8 cellular contexts compared by ENCODE assay signal in genomic region chr2:33476100-33476792, GRCh38. TPM values are rescaled to one million over a fixed set of nuclear protein-coding genes. Genes with fewer than 3 reads are reported as not detected.
DNase-seq lines count a peak whose midpoint lies in the region; ATAC-seq and TF ChIP-seq lines count a peak whose summit lies in the region.

TSS of gene RASGRP3 (plus strand) at chr2:33476649. CDS start at chr2:33515137, 38,488 bp downstream.

- TF ChIP-seq CTCF in SU-DHL-6 (IDR thresholded peaks at IDR 0.05; ENCODE audit: insufficient read depth, low read length, poor library complexity, severe bottlenecking), result no peak
- TF ChIP-seq CTCF in cardiac muscle cell (IDR thresholded peaks at IDR 0.05; ENCODE audit: low read depth, low read length), result no peak
- no peak for TF ChIP-seq CTCF in parathyroid adenoma (IDR thresholded peaks at IDR 0.05)
- TF ChIP-seq CTCF in tibial artery (IDR thresholded peaks at IDR 0.05), result no peak

- DNase-seq in ELR (ENCODE audit: low read depth), result peak; percentile 78
- DNase-seq in activated naive CD8-positive, alpha-beta T cell treated with anti-CD3 and anti-CD28 coated beads, Interleukin-2, amount 50 U/mL, for 16 hours (ENCODE audit: low read depth, low spot score), result peak; percentile 29
- peak; percentile 86 to 92 for DNase-seq in cardiac muscle cell (ENCODE audit: low read depth in 1 of 2, low spot score in 1 of 2)
- peak; percentile 88 to 92 for DNase-seq in tibial artery

- peak within 1 kb of the TSS; percentile 93 for H3K27ac ChIP-seq in KOPT-K1 (ENCODE audit: low read depth, low read length, poor library complexity, severe bottlenecking)
- peak within 1 kb of the TSS; percentile 95 for H3K27ac ChIP-seq in SU-DHL-6 (ENCODE audit: low read depth, low read length)
- peak within 1 kb of the TSS; percentile 92 for H3K27ac ChIP-seq in cardiac muscle cell
- H3K27ac ChIP-seq in parathyroid adenoma, result peak within 1 kb of the TSS; percentile 100
- peak within 1 kb of the TSS; percentile 74 to 79 for H3K27ac ChIP-seq in tibial artery

- intact Hi-C loops in tibial artery (cut with DNase I; ENCODE audit: low total_unique reads), result loop anchor here (5.0 kb wide), 1 partner anchor 111 kb away; no protein-coding TSS in a partner anchor

- no peaks in the 10 kb centered on the region for H3K9me2 ChIP-seq in SU-DHL-6 (replicated peaks; ENCODE audit: insufficient read depth, low read length)

- H3K9me3 ChIP-seq in KOPT-K1 (ENCODE audit: insufficient read depth, low read length, poor library complexity, severe bottlenecking), result no peaks in the 10 kb centered on the region
- no peaks in the 10 kb centered on the region for H3K9me3 ChIP-seq in SU-DHL-6 (ENCODE audit: insufficient read depth, low read length)
- H3K9me3 ChIP-seq in cardiac muscle cell (ENCODE audit: low read depth), result no peaks in the 10 kb centered on the region
- H3K9me3 ChIP-seq in parathyroid adenoma (ENCODE audit: control insufficient read depth, low read length), result no peaks in the 10 kb centered on the region
- no peaks in the 10 kb centered on the region for H3K9me3 ChIP-seq in tibial artery

- H3K4me2 ChIP-seq in SU-DHL-6 (ENCODE audit: low read depth, low read length, poor library complexity, severe bottlenecking) (peak within 1 kb of the TSS; percentile 89), parathyroid adenoma (ENCODE audit: low read length) (peak within 1 kb of the TSS; percentile 78)

- H3K79me2 ChIP-seq in SU-DHL-6 (ENCODE audit: insufficient read depth, low read length) (peaks cover 47% of the 10 kb centered on the region), parathyroid adenoma (peaks cover 4% of the 10 kb centered on the region)

- no peaks in the 10 kb centered on the region for H4K20me1 ChIP-seq in SU-DHL-6 (ENCODE audit: low read depth, low read length)

- H3K4me1 ChIP-seq in cardiac muscle cell (ENCODE audit: low read depth) (peaks cover 32% of the 10 kb centered on the region), parathyroid adenoma (peaks cover 24% of the 10 kb centered on the region), tibial artery (peaks cover 0 to 13% (median 3%) of the 10 kb centered on the region in 4 donors)

- peak; percentile 57 for ATAC-seq in GM21825 (IDR thresholded peaks at IDR 0.05; ENCODE audit: unreplicated experiment)

- H3K36me3 ChIP-seq in KOPT-K1 (ENCODE audit: insufficient read depth, low read length) (no peaks in the 10 kb centered on the region), SU-DHL-6 (ENCODE audit: low read length) (peaks cover 22% of the 10 kb centered on the region), cardiac muscle cell (no peaks in the 10 kb centered on the region), parathyroid adenoma (ENCODE audit: control insufficient read depth, insufficient read depth, low read length) (no peaks in the 10 kb centered on the region), tibial artery (no peaks in the 10 kb centered on the region)

- H2AFZ ChIP-seq in SU-DHL-6 (ENCODE audit: low read depth, low read length, severe bottlenecking) (peak within 1 kb of the TSS; percentile 54), parathyroid adenoma (peak within 1 kb of the TSS; percentile 99)

- H3K27me3 ChIP-seq in SU-DHL-6 (ENCODE audit: low read length), result no peaks in the 10 kb centered on the region
- no peaks in the 10 kb centered on the region for H3K27me3 ChIP-seq in cardiac muscle cell
- no peaks in the 10 kb centered on the region for H3K27me3 ChIP-seq in parathyroid adenoma (ENCODE audit: control insufficient read depth, insufficient read depth, low read length)
- no peaks in the 10 kb centered on the region for H3K27me3 ChIP-seq in tibial artery

- peak within 1 kb of the TSS; percentile 86 for H3K4me3 ChIP-seq in SU-DHL-6 (ENCODE audit: insufficient read depth, low read length, poor library complexity, severe bottlenecking)
- peak within 1 kb of the TSS; percentile 26 for H3K4me3 ChIP-seq in cardiac muscle cell
- peak within 1 kb of the TSS; percentile 60 for H3K4me3 ChIP-seq in parathyroid adenoma (ENCODE audit: low read depth, low read length)
- H3K4me3 ChIP-seq in tibial artery, result peak within 1 kb of the TSS; percentile 60 to 66

- peaks cover 54% of the 10 kb centered on the region for H3F3A ChIP-seq in SU-DHL-6 (ENCODE audit: insufficient read depth)

- H3K9ac ChIP-seq in SU-DHL-6 (ENCODE audit: low read length), result peak within 1 kb of the TSS; percentile 93
- H3K9ac ChIP-seq in parathyroid adenoma, result peak within 1 kb of the TSS; percentile 75

RNA-seq across cellular contexts. Expression of gene RASGRP3, which starts in this region (rescaled TPM):
- 19.8 and 25.4 TPM in 2 replicates for total RNA-seq in cardiac muscle cell
- 21.3 and 46.3 TPM in 2 replicates for polyA plus RNA-seq in cardiac muscle cell

Comparison
In these comparisons a context has a peak if more than half of its experiments do, and no peak if none do; other contexts are left out.
1. Peak in every context shown above with its lines: DNase-seq, ATAC-seq, H3K4me3 ChIP-seq and H3K27ac ChIP-seq.
2. DNase-seq: peak in every context shown above with its lines; median percentile 90 in tibial artery; 89 in cardiac muscle cell; 78 in ELR; 29 in activated naive CD8-positive, alpha-beta T cell treated with anti-CD3 and anti-CD28 coated beads, Interleukin-2, amount 50 U/mL, for 16 hours.
3. H3K4me3 ChIP-seq: peak in every context shown above with its lines; median percentile 86 in SU-DHL-6; 63 in tibial artery; 60 in parathyroid adenoma; 26 in cardiac muscle cell.